8 cellular contexts compared by ENCODE assay signal in the genomic region with DNA sequence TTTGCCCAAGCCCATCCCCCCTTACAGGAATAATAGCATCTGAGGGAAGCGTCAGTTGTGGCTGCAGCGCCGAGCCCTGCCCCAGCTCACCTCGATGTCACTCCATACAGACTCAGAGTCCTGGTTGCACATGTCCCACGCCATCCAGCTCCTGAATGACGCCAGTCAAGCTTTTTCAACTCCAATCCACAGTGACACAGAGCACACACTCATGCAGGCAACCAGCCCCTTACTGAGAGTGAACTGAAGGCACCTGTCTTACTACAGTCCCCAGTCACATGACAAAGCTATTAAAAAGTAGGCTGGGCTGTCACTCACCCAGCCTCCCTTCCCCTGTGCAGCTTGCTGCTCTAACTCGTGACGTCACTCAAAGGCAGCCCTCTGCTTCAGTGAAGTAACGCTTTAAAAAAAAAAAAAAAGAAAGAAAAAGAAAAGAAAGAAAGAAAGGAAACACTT. TPM values are rescaled to one million over a fixed set of nuclear protein-coding genes. Genes with fewer than 3 reads are reported as not detected.
DNase-seq lines count a peak whose midpoint lies in the region; ATAC-seq and TF ChIP-seq lines count a peak whose summit lies in the region.

PPARGC1A (minus strand) TSS at position 234 of the 456 bp plus-strand sequence; CDS start at position 144, 90 bp downstream.

- POLR2A ChIA-PET in activated CD4-positive, alpha-beta memory T cell treated with anti-CD3 and anti-CD28 coated beads for 36 hours (lab: Charles Lee): no interaction called here
- POLR2A ChIA-PET in activated CD4-positive, alpha-beta memory T cell treated with anti-CD3 and anti-CD28 coated beads, Interleukin-2, amount 10 ng/mL, durations not matched to agents 7 days and 5 days (lab: Charles Lee): no interaction called here

- no peaks in the 10 kb centered on the region for H3K9me3 Mint-ChIP-seq in activated CD4-positive, alpha-beta memory T cell treated with anti-CD3 and anti-CD28 coated beads for 36 hours
- H3K9me3 Mint-ChIP-seq in activated CD4-positive, alpha-beta memory T cell treated with anti-CD3 and anti-CD28 coated beads, Interleukin-2, amount 10 ng/mL, durations not matched to agents 7 days and 5 days: no peaks in the 10 kb centered on the region

- H3K4me3 ChIP-seq in brain microvascular endothelial cell (ENCODE audit: low read depth, low read length): peak within 1 kb of the TSS; percentile 60
- peak within 1 kb of the TSS; percentile 45 for H3K4me3 ChIP-seq in skeletal muscle cell (ENCODE audit: low read depth, low read length)

- no peak within 1 kb of the TSS for H3K27ac ChIP-seq in brain microvascular endothelial cell

- H3K27ac Mint-ChIP-seq in activated CD4-positive, alpha-beta memory T cell treated with anti-CD3 and anti-CD28 coated beads for 36 hours: no peak within 1 kb of the TSS
- no peak within 1 kb of the TSS for H3K27ac Mint-ChIP-seq in activated CD4-positive, alpha-beta memory T cell treated with anti-CD3 and anti-CD28 coated beads, Interleukin-2, amount 10 ng/mL, durations not matched to agents 7 days and 5 days

- H3K27me3 Mint-ChIP-seq in activated CD4-positive, alpha-beta memory T cell treated with anti-CD3 and anti-CD28 coated beads for 36 hours: peaks cover 7% of the 10 kb centered on the region
- peaks cover 7% of the 10 kb centered on the region for H3K27me3 Mint-ChIP-seq in activated CD4-positive, alpha-beta memory T cell treated with anti-CD3 and anti-CD28 coated beads, Interleukin-2, amount 10 ng/mL, durations not matched to agents 7 days and 5 days

- no peaks in the 10 kb centered on the region for H3K36me3 Mint-ChIP-seq in activated CD4-positive, alpha-beta memory T cell treated with anti-CD3 and anti-CD28 coated beads for 36 hours
- no peaks in the 10 kb centered on the region for H3K36me3 Mint-ChIP-seq in activated CD4-positive, alpha-beta memory T cell treated with anti-CD3 and anti-CD28 coated beads, Interleukin-2, amount 10 ng/mL, durations not matched to agents 7 days and 5 days (ENCODE audit: low read depth)

- CTCF ChIA-PET in activated CD4-positive, alpha-beta memory T cell treated with anti-CD3 and anti-CD28 coated beads for 36 hours (lab: Charles Lee): no interaction called here
- CTCF ChIA-PET in activated CD4-positive, alpha-beta memory T cell treated with anti-CD3 and anti-CD28 coated beads, Interleukin-2, amount 10 ng/mL, durations not matched to agents 7 days and 5 days (lab: Charles Lee): interaction anchor here (0.7 kb wide), 1 partner anchor 23 kb away, joined by 3 read pairs; no protein-coding TSS in a partner anchor

- no peaks in the 10 kb centered on the region for H3K27me3 ChIP-seq in brain microvascular endothelial cell (replicated peaks)

- no peak for ATAC-seq in HG02763 (IDR thresholded peaks at IDR 0.05; ENCODE audit: unreplicated experiment)

- H3K4me3 Mint-ChIP-seq in activated CD4-positive, alpha-beta memory T cell treated with anti-CD3 and anti-CD28 coated beads for 36 hours: peak within 1 kb of the TSS; percentile 3
- H3K4me3 Mint-ChIP-seq in activated CD4-positive, alpha-beta memory T cell treated with anti-CD3 and anti-CD28 coated beads, Interleukin-2, amount 10 ng/mL, durations not matched to agents 7 days and 5 days: no peak within 1 kb of the TSS

- H3K4me1 Mint-ChIP-seq in activated CD4-positive, alpha-beta memory T cell treated with anti-CD3 and anti-CD28 coated beads for 36 hours (ENCODE audit: low read depth): peaks cover 14% of the 10 kb centered on the region
- no peaks in the 10 kb centered on the region for H3K4me1 Mint-ChIP-seq in activated CD4-positive, alpha-beta memory T cell treated with anti-CD3 and anti-CD28 coated beads, Interleukin-2, amount 10 ng/mL, durations not matched to agents 7 days and 5 days

- intact Hi-C loops in activated CD4-positive, alpha-beta memory T cell treated with anti-CD3 and anti-CD28 coated beads for 36 hours (cut with micrococcal nuclease): no loop called here

- no peaks in the 10 kb centered on the region for H3K36me3 ChIP-seq in brain microvascular endothelial cell (replicated peaks)

- in situ Hi-C loops in brain microvascular endothelial cell (cut with HindIII; ENCODE audit: low pct_ligation_motif_present, low sequenced_read_pairs): no loop called here

- TF ChIP-seq CTCF in brain microvascular endothelial cell (IDR thresholded peaks at IDR 0.05; ENCODE audit: low read depth, low read length, missing control alignments): no peak

- DNase-seq in activated CD4-positive, alpha-beta memory T cell treated with anti-CD3 and anti-CD28 coated beads for 36 hours: peak; percentile 9
- no peak for DNase-seq in activated CD4-positive, alpha-beta memory T cell treated with anti-CD3 and anti-CD28 coated beads, Interleukin-2, amount 10 ng/mL, durations not matched to agents 7 days and 5 days
- DNase-seq in NCI-H2029 treated with DMSO at 0.1 percent for 48 hours (lab: John Stamatoyannopoulos, UW) (peak; percentile 83), brain microvascular endothelial cell (no peak), iPS-NIHi7 (ENCODE audit: extremely low spot score) (peak; percentile 28), skeletal muscle cell (ENCODE audit: low read depth) (no peak), GF-D8 (lab: John Stamatoyannopoulos, UW) (no peak)

RNA-seq across cellular contexts. Expression of gene PPARGC1A, which starts in this region (rescaled TPM):
- total RNA-seq in activated CD4-positive, alpha-beta memory T cell treated with anti-CD3 and anti-CD28 coated beads for 36 hours: not detected
- total RNA-seq in activated CD4-positive, alpha-beta memory T cell treated with anti-CD3 and anti-CD28 coated beads, Interleukin-2, amount 10 ng/mL, durations not matched to agents 7 days and 5 days: not detected

Comparison
In these comparisons a context has a peak if more than half of its experiments do, and no peak if none do; other contexts are left out.
1. Peak in DNase-seq in activated CD4-positive, alpha-beta memory T cell treated with anti-CD3 and anti-CD28 coated beads for 36 hours; RNA of the gene not detected or under 1 TPM.
2. DNase-seq: peak in NCI-H2029 treated with DMSO at 0.1 percent for 48 hours (single experiment) and iPS-NIHi7 (single experiment); none in activated CD4-positive, alpha-beta memory T cell treated with anti-CD3 and anti-CD28 coated beads, Interleukin-2, amount 10 ng/mL, durations not matched to agents 7 days and 5 days (single experiment), brain microvascular endothelial cell (single experiment), skeletal muscle cell (single experiment) and GF-D8 (single experiment).